In the genomic region with DNA sequence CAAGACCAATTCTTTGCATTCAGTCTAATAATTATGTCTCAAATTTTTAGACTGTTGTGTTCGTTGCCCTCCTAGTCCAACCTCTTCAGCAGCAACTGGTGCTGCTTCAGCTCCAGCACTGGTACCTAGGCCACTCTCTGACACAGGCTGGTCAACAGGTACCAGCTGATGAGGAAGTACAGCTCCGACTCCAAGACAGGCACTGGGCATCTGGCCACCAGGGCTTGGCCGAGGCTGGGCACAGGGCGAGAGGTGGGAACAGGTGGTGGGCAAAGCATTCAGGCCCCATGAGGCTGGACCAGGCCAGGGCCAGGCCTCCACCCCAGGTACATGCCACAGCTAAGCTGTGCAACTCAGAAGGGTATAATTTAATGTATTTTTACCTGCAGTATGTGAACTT, we compare ENCODE assay signal across 20 cellular contexts.
DNase-seq lines count a peak whose midpoint lies in the region; ATAC-seq and TF ChIP-seq lines count a peak whose summit lies in the region.
"Had no signal": no experiment of that assay in that cellular context is flagged by ENCODE, and none has a peak within 500 bp of the region (broad histone marks: within the 10 kb centered on the region; RNA-seq: fewer than 3 reads in every experiment).

No MANE protein-coding gene starts in this region.

- in situ Hi-C loops in transverse colon (cut with MboI; ENCODE audit: low pct_ligation_motif_present in 1 of 4, low pct_unique_long_range_greater_than_20kb in 1 of 4, low sequenced_read_pairs in 3 of 4), result no loop called here

- no peak for TF ChIP-seq EP300 in transverse colon (IDR thresholded peaks at IDR 0.05; ENCODE audit: low read depth)

- intact Hi-C loops in HCT116 (cut with micrococcal nuclease), result no loop called here
- intact Hi-C loops in colonic mucosa (cut with DNase I), result no loop called here
- intact Hi-C loops in mucosa of descending colon (cut with DNase I, micrococcal nuclease), result no loop called here
- intact Hi-C loops in transverse colon (cut with DNase I; ENCODE audit: low total_unique reads), result no loop called here

- H3K79me2 ChIP-seq in HCT116 (ENCODE audit: insufficient read depth, low read length), result no peaks in the 10 kb centered on the region

- POLR2A ChIA-PET in HCT116 (lab: Charles Lee), result no interaction called here

- no peaks in the 10 kb centered on the region for H4K20me1 ChIP-seq in HCT116 (ENCODE audit: insufficient read depth)
- H4K20me1 ChIP-seq: BLaER1 had no signal

- H3K27ac ChIP-seq in HCT116 (ENCODE audit: low read depth, low read length), result no peak overlapping the region
- no peak overlapping the region for H3K27ac ChIP-seq in colonic mucosa
- H3K27ac ChIP-seq in transverse colon, result no peak overlapping the region
- no peak overlapping the region for H3K27ac ChIP-seq in effector memory CD4-positive, alpha-beta T cell (ENCODE audit: insufficient read depth, low read length, poor library complexity, severe bottlenecking)
- H3K27ac ChIP-seq: BLaER1 had no signal

- H3K36me3 ChIP-seq in HCT116 (ENCODE audit: control insufficient read depth in 1 of 2, insufficient read depth in 2 of 2, low read length in 2 of 2), result no peaks in the 10 kb centered on the region
- H3K36me3 ChIP-seq in colonic mucosa, result no peaks in the 10 kb centered on the region
- H3K36me3 ChIP-seq in mucosa of descending colon (ENCODE audit: low read depth), result no peaks in the 10 kb centered on the region
- no peaks in the 10 kb centered on the region for H3K36me3 ChIP-seq in transverse colon
- no peaks in the 10 kb centered on the region for H3K36me3 ChIP-seq in effector memory CD4-positive, alpha-beta T cell (ENCODE audit: control insufficient read depth, insufficient read depth, low read length)
- H3K36me3 ChIP-seq: BLaER1, HAP-1 had no signal

- H3K9ac ChIP-seq in HCT116 (ENCODE audit: low read length), result no peak overlapping the region
- no peak overlapping the region for H3K9ac ChIP-seq in colonic mucosa (ENCODE audit: low read depth in 2 of 2, low read length in 2 of 2)
- H3K9ac ChIP-seq: BLaER1 had no signal

- RAD21 ChIA-PET in HCT116 (lab: Charles Lee; ENCODE audit: low non-redundant PET in 1 of 2, low total read pairs in 2 of 2, uncharacterized antibody in 2 of 2, unreplicated experiment in 2 of 2), result no interaction called here

- no peak for TF ChIP-seq POLR2A in HCT116 (IDR thresholded peaks at IDR 0.05; ENCODE audit: borderline replicate concordance, extremely low read depth, insufficient read depth, insufficient read length)
- TF ChIP-seq POLR2A in transverse colon (IDR thresholded peaks at IDR 0.05), result no peak

- no TSS peak for BruUV-seq in HCT116 (replicated peaks; lab: Mats Ljungman, UMichigan)

- CTCF ChIA-PET in HCT116 (lab: Charles Lee), result interaction anchor here (1.5 kb wide), 1 partner anchor 30 kb away, joined by 4 read pairs; no protein-coding TSS in a partner anchor

- DNase-seq in HCT116 (ENCODE audit: low read depth, low spot score), result no peak
- DNase-seq in colonic mucosa, result peak; percentile 40
- peak; percentile 42 to 70 (median 55) for DNase-seq in mucosa of descending colon
- DNase-seq in transverse colon, result peak; percentile 18
- no peak for DNase-seq in stimulated activated CD4-positive, alpha-beta T cell treated with anti-CD3 and anti-CD28 coated beads, Interleukin-4, amount 100 ng/mL, for 4 hours
- DNase-seq in 8988T, result no peak
- no peak for DNase-seq in NCI-H345 treated with DMSO at 0.1 percent for 48 hours (lab: John Stamatoyannopoulos, UW; ENCODE audit: unreplicated experiment)
- no peak for DNase-seq in effector memory CD4-positive, alpha-beta T cell
- DNase-seq: CD8-positive, alpha-beta memory T cell; DMS79; Kasumi-1; NCI-H1105; NCI-H2081 treated with DMSO at 0.1 percent for 48 hours; NCI-H510A treated with DMSO at 0.1 percent for 48 hours; NCI-H82; OCI-M1; SHP77 treated with DMSO at 0.1 percent for 48 hours had no signal

- no peaks in the 10 kb centered on the region for H3K9me3 ChIP-seq in HCT116 (ENCODE audit: control insufficient read depth in 1 of 2, insufficient read depth in 1 of 2, low read depth in 1 of 2, low read length in 2 of 2)
- H3K9me3 ChIP-seq in colonic mucosa, result no peaks in the 10 kb centered on the region
- H3K9me3 ChIP-seq in mucosa of descending colon, result no peaks in the 10 kb centered on the region
- no peaks in the 10 kb centered on the region for H3K9me3 ChIP-seq in transverse colon
- H3K9me3 ChIP-seq in effector memory CD4-positive, alpha-beta T cell (ENCODE audit: control insufficient read depth, low read length), result no peaks in the 10 kb centered on the region
- H3K9me3 ChIP-seq: BLaER1, HAP-1 had no signal

- no peak overlapping the region for H2AFZ ChIP-seq in HCT116 (ENCODE audit: low read depth, low read length, poor library complexity, severe bottlenecking)

- 81 to 83% methylated on average over 1 to 4 of the region's 4 CpGs for WGBS in transverse colon (ENCODE audit: low coverage in 1 of 2), 2 donors

- H3K4me3 ChIP-seq in HCT116 (replicated peaks in 1 of 2; ENCODE audit: low read depth in 1 of 2, low read length in 2 of 2), result no peak overlapping the region
- H3K4me3 ChIP-seq in colonic mucosa, result no peak overlapping the region
- no peak overlapping the region for H3K4me3 ChIP-seq in mucosa of descending colon
- H3K4me3 ChIP-seq in transverse colon, result no peak overlapping the region
- no peak overlapping the region for H3K4me3 ChIP-seq in effector memory CD4-positive, alpha-beta T cell (ENCODE audit: insufficient read depth, low read depth, low read length, poor library complexity, severe bottlenecking)
- H3K4me3 ChIP-seq: BLaER1, HAP-1 had no signal

- TF ChIP-seq RAD21 in HCT116 (IDR thresholded peaks at IDR 0.05; ENCODE audit: low read depth), result no peak

- H3K4me1 ChIP-seq in HCT116 (ENCODE audit: control insufficient read depth in 1 of 2, insufficient read depth in 2 of 2, low read length in 2 of 2) (no peaks in the 10 kb centered on the region), colonic mucosa (peaks cover 1% of the 10 kb centered on the region), mucosa of descending colon (ENCODE audit: low read depth) (no peaks in the 10 kb centered on the region), transverse colon (peaks cover 0 to 9% (median 1%) of the 10 kb centered on the region in 4 donors)
- no peaks in the 10 kb centered on the region for H3K4me1 ChIP-seq in effector memory CD4-positive, alpha-beta T cell (ENCODE audit: control insufficient read depth, insufficient read depth, low read length, poor library complexity, severe bottlenecking)
- H3K4me1 ChIP-seq: HAP-1 had no signal

- no peak overlapping the region for H3K4me2 ChIP-seq in HCT116 (ENCODE audit: low read length)
- H3K4me2 ChIP-seq: BLaER1 had no signal

- TF ChIP-seq CTCF in HCT116 (IDR thresholded peaks at IDR 0.05 in 2 of 3, conservative IDR thresholded peaks at IDR 0.05 in 1 of 3; ENCODE audit: borderline replicate concordance in 1 of 3, insufficient read depth in 1 of 3, low read depth in 2 of 3, low read length in 2 of 3), result no peak
- no peak for TF ChIP-seq CTCF in colonic mucosa (IDR thresholded peaks at IDR 0.05)
- no peak for TF ChIP-seq CTCF in mucosa of descending colon (IDR thresholded peaks at IDR 0.05)
- no peak for TF ChIP-seq CTCF in transverse colon (IDR thresholded peaks at IDR 0.05)

- ATAC-seq in HCT116 (0 out of 2 replicates have a peak, but pooled peaks have one; percentile 27), mucosa of descending colon (peak; percentile 75)
- ATAC-seq: SK-N-SH treated with all-trans-retinoic acid at 6 μM for 48 hours had no signal

- H3K27me3 ChIP-seq in HCT116 (ENCODE audit: insufficient read depth, low read length), result no peaks in the 10 kb centered on the region
- no peaks in the 10 kb centered on the region for H3K27me3 ChIP-seq in colonic mucosa
- H3K27me3 ChIP-seq in transverse colon, result no peaks in the 10 kb centered on the region
- H3K27me3 ChIP-seq in effector memory CD4-positive, alpha-beta T cell (replicated peaks; ENCODE audit: control insufficient read depth, insufficient read depth, low read length, poor library complexity, severe bottlenecking), result no peaks in the 10 kb centered on the region
- H3K27me3 ChIP-seq: BLaER1 had no signal

- no peaks in the 10 kb centered on the region for H3K9me2 ChIP-seq in HCT116 (ENCODE audit: insufficient read depth)

TF ChIP-seq in HCT116, 20 proteins besides CTCF, POLR2A, EP300 and RAD21:
- TF ChIP-seq, protein P1, sequence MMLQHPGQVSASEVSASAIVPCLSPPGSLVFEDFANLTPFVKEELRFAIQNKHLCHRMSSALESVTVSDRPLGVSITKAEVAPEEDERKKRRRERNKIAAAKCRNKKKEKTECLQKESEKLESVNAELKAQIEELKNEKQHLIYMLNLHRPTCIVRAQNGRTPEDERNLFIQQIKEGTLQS (IDR thresholded peaks at IDR 0.05), result no peak
- TF ChIP-seq ZFX (IDR thresholded peaks at IDR 0.05), result 0 out of 2 replicates have a peak, but pooled peaks have one; percentile 12
TF ChIP-seq in HCT116: peak in this region for 1.

Comparison
In these comparisons a context has a peak if more than half of its experiments do, and no peak if none do; other contexts are left out.
1. DNase-seq: peak in colonic mucosa (single experiment), mucosa of descending colon (3 of 3) and transverse colon (single experiment); none in HCT116 (single experiment), stimulated activated CD4-positive, alpha-beta T cell treated with anti-CD3 and anti-CD28 coated beads, Interleukin-4, amount 100 ng/mL, for 4 hours (0 of 2), 8988T (single experiment), NCI-H345 treated with DMSO at 0.1 percent for 48 hours (single experiment) and effector memory CD4-positive, alpha-beta T cell (0 of 3).